In genomic region chr12:45730116-45730841, GRCh38 we compare ENCODE assay signal across 8 cellular contexts. TPM values are rescaled to one million over a fixed set of nuclear protein-coding genes. Genes with fewer than 3 reads are reported as not detected.
DNase-seq lines count a peak whose midpoint lies in the region; ATAC-seq and TF ChIP-seq lines count a peak whose summit lies in the region.

No MANE protein-coding gene starts in this region.

- H3K4me1 Mint-ChIP-seq in brain, result peaks cover 39% of the 10 kb centered on the region

- peaks cover 0 to 3% (median 3%) of the 10 kb centered on the region in 5 experiments for H3K9me3 Mint-ChIP-seq in brain

- peaks cover 19% of the 10 kb centered on the region for H3K27me3 Mint-ChIP-seq in brain

- H3K9me3 ChIP-seq in iPS-20b (ENCODE audit: insufficient read depth, low read depth, low read length), result no peaks in the 10 kb centered on the region
- H3K9me3 ChIP-seq in skeletal muscle satellite cell (replicated peaks; ENCODE audit: low read length), result no peaks in the 10 kb centered on the region

- peak overlapping the region; percentile 99 for H3K4me3 ChIP-seq in iPS-20b (ENCODE audit: low read length)
- peak overlapping the region; percentile 87 for H3K4me3 ChIP-seq in skeletal muscle satellite cell (ENCODE audit: low read length)

- H3K36me3 ChIP-seq in iPS-20b (ENCODE audit: insufficient read depth, low read depth, low read length) (peaks cover 27% of the 10 kb centered on the region), skeletal muscle satellite cell (ENCODE audit: insufficient read depth, low read length) (no peaks in the 10 kb centered on the region)

- DNase-seq in GDM1 (lab: John Stamatoyannopoulos, UW) (peak; percentile 35), MV-4-11 (lab: John Stamatoyannopoulos, UW) (peak; percentile 49), UCSD-AML1 (lab: John Stamatoyannopoulos, UW; ENCODE audit: unreplicated experiment) (peak; percentile 50)

- H3K27ac Mint-ChIP-seq in brain, result peak overlapping the region; percentile 96 to 100 (median 99)

- H3K4me2 ChIP-seq in skeletal muscle satellite cell (ENCODE audit: low read length), result peak overlapping the region; percentile 76

- H3K36me3 Mint-ChIP-seq in brain, result peaks cover 20% of the 10 kb centered on the region

- H3K4me1 ChIP-seq in iPS-20b (ENCODE audit: insufficient read depth, low read length) (peaks cover 12% of the 10 kb centered on the region; the same call in 1 of the 2 replicates), skeletal muscle satellite cell (ENCODE audit: control insufficient read depth, insufficient read depth, low read length) (peaks cover 16% of the 10 kb centered on the region)

- peak overlapping the region; percentile 95 to 99 (median 98) for H3K4me3 Mint-ChIP-seq in brain

- no peak for TF ChIP-seq CTCF in brain (conservative IDR thresholded peaks at IDR 0.05)

- peak overlapping the region; percentile 84 for H3K27ac ChIP-seq in iPS-20b (ENCODE audit: low read length)

- no peaks in the 10 kb centered on the region for H3K27me3 ChIP-seq in iPS-20b (ENCODE audit: insufficient read depth, low read length)
- no peaks in the 10 kb centered on the region for H3K27me3 ChIP-seq in skeletal muscle satellite cell (ENCODE audit: control insufficient read depth, insufficient read depth, low read length)

- ATAC-seq in GM21737 (IDR thresholded peaks at IDR 0.05; ENCODE audit: unreplicated experiment) (no peak), HG02852 (IDR thresholded peaks at IDR 0.05; ENCODE audit: unreplicated experiment) (no peak)

- peak overlapping the region; percentile 97 for H3K9ac ChIP-seq in iPS-20b (ENCODE audit: low read depth, low read length)
- peak overlapping the region; percentile 94 for H3K9ac ChIP-seq in skeletal muscle satellite cell (ENCODE audit: low read depth, low read length)

RNA-seq across cellular contexts. Expression of gene ARID2, which starts 0.8 kb away (rescaled TPM):
- polyA plus RNA-seq in brain (ENCODE audit: insufficient read depth, low read depth, low replicate concordance), result 8.6 TPM
- 10.9 and 13.3 TPM in 2 replicates for total RNA-seq in skeletal muscle satellite cell (2012; rRNA removed)
